Comparison of ENCODE assay signal across 31 cellular contexts in genomic region chrX:106905064-106905708, GRCh38. TPM values are rescaled to one million over a fixed set of nuclear protein-coding genes. Genes with fewer than 3 reads are reported as not detected.
"Had no signal": no experiment of that assay in that cellular context is flagged by ENCODE, and none has a peak within 500 bp of the region (broad histone marks: within the 10 kb centered on the region; RNA-seq: fewer than 3 reads in every experiment).

No MANE protein-coding gene starts in this region.

- H3K4me1 ChIP-seq: lower lobe of right lung, upper lobe of left lung, vagina had no signal

- H3K9me3 ChIP-seq: lower lobe of right lung, upper lobe of left lung, vagina had no signal

- H3K36me3 ChIP-seq: brain microvascular endothelial cell, lower lobe of right lung, upper lobe of left lung, vagina, WERI-Rb-1 had no signal

- H3K27ac ChIP-seq: brain microvascular endothelial cell, lower lobe of right lung, upper lobe of left lung, vagina, WERI-Rb-1 had no signal

- DNase-seq: activated CD4-positive, alpha-beta T cell treated with anti-CD3 and anti-CD28 coated beads for 48 hours; activated CD4-positive, alpha-beta T cell treated with anti-CD3 and anti-CD28 coated beads, Interleukin-2, amount 50 U/mL, for 48 hours; activated CD8-positive, alpha-beta memory T cell treated with anti-CD3 and anti-CD28 coated beads for 24 hours; activated effector memory CD4-positive, alpha-beta T cell treated with anti-CD3 and anti-CD28 coated beads, Interleukin-2, amount 50 U/mL, for 16 hours; activated naive CD4-positive, alpha-beta T cell treated with anti-CD3 and anti-CD28 coated beads for 36 hours; activated naive CD8-positive, alpha-beta T cell treated with anti-CD3 and anti-CD28 coated beads for 36 hours; brain microvascular endothelial cell; cortex of kidney; effector memory CD8-positive, alpha-beta T cell; erythroblast; head of caudate nucleus; hippocampal formation; left cardiac atrium; lower lobe of right lung; naive thymus-derived CD4-positive, alpha-beta T cell; right cardiac atrium; stimulated activated CD4-positive, alpha-beta T cell treated with anti-CD3 and anti-CD28 coated beads, Interleukin-12 subunit alpha, Interleukin-12 subunit beta, amount 100 ng/mL, for 4 hours; stimulated activated CD4-positive, alpha-beta T cell treated with anti-CD3 and anti-CD28 coated beads, Interleukin-4, amount 100 ng/mL, for 1 hour; stimulated activated naive CD8-positive, alpha-beta T cell treated with anti-CD3 and anti-CD28 coated beads, Interleukin-15, Interleukin-2, amounts not matched to agents 100 U/mL and 50 U/mL, for 24 hours; SW 1271; T-helper 9 cell; upper lobe of left lung; WERI-Rb-1 had no signal

- ATAC-seq: activated CD4-positive, CD25-positive, alpha-beta regulatory T cell treated with anti-CD3 and anti-CD28 coated beads, Interleukin-2, amount 50 U/mL, for 24 hours; effector memory CD8-positive, alpha-beta T cell; lower lobe of right lung; naive thymus-derived CD4-positive, alpha-beta T cell; right cardiac atrium; stimulated activated naive CD8-positive, alpha-beta T cell treated with anti-CD3 and anti-CD28 coated beads, Interleukin-15, Interleukin-2, amounts not matched to agents 100 U/mL and 50 U/mL, for 24 hours had no signal

- H3K27me3 ChIP-seq: brain microvascular endothelial cell, upper lobe of left lung, vagina had no signal

- H3K4me3 ChIP-seq: lower lobe of right lung, upper lobe of left lung, vagina had no signal

RNA-seq across cellular contexts. Expression of gene RIPPLY1, which starts 2.0 kb away (rescaled TPM):
- total RNA-seq: activated naive CD4-positive, alpha-beta T cell treated with anti-CD3 and anti-CD28 coated beads for 36 hours; activated naive CD8-positive, alpha-beta T cell treated with anti-CD3 and anti-CD28 coated beads for 36 hours; activated T-helper 1 cell treated with anti-CD3 and anti-CD28 coated beads, Interleukin-12 subunit alpha, Interleukin-12 subunit beta, Interleukin-2, Interleukin-4 antibody, amounts not matched to agents 30 ng/mL and 10 ng/mL and 1 ng/mL, durations not matched to agents 14 hours and 24 hours and 36 hours; astrocyte; cardiac septum; chondrocyte; left cardiac atrium; lower lobe of right lung; mesenteric fat pad; naive thymus-derived CD4-positive, alpha-beta T cell; right cardiac atrium; subcutaneous adipose tissue; upper lobe of left lung; vagina had no signal

RNA-seq across cellular contexts. Expression of gene CLDN2, which starts 15.0 kb away (rescaled TPM):
- total RNA-seq: activated naive CD4-positive, alpha-beta T cell treated with anti-CD3 and anti-CD28 coated beads for 36 hours; activated naive CD8-positive, alpha-beta T cell treated with anti-CD3 and anti-CD28 coated beads for 36 hours; activated T-helper 1 cell treated with anti-CD3 and anti-CD28 coated beads, Interleukin-12 subunit alpha, Interleukin-12 subunit beta, Interleukin-2, Interleukin-4 antibody, amounts not matched to agents 30 ng/mL and 10 ng/mL and 1 ng/mL, durations not matched to agents 14 hours and 24 hours and 36 hours; cardiac septum; lower lobe of right lung; naive thymus-derived CD4-positive, alpha-beta T cell; right cardiac atrium; vagina had no signal
